In genomic region chr17:4607261-4607731, GRCh38 we compare ENCODE assay signal across 1 cellular context.
TF ChIP-seq lines count a peak whose summit lies in the region.

No MANE protein-coding gene starts in this region.

TF ChIP-seq in GM23338, 12 proteins besides CTCF, POLR2A, EP300 and RAD21 (continued from another document):
- TF ChIP-seq REST (IDR thresholded peaks at IDR 0.05; ENCODE audit: unreplicated experiment) (no peak), ZNF331 (CRISPR knock-in tag; IDR thresholded peaks at IDR 0.05; ENCODE audit: low read depth) (no peak), ETS1 (IDR thresholded peaks at IDR 0.05) (no peak), STAT1 (IDR thresholded peaks at IDR 0.05; ENCODE audit: unreplicated experiment) (no peak)
TF ChIP-seq in GM23338: peak in this region for 0.
